In the genomic region with DNA sequence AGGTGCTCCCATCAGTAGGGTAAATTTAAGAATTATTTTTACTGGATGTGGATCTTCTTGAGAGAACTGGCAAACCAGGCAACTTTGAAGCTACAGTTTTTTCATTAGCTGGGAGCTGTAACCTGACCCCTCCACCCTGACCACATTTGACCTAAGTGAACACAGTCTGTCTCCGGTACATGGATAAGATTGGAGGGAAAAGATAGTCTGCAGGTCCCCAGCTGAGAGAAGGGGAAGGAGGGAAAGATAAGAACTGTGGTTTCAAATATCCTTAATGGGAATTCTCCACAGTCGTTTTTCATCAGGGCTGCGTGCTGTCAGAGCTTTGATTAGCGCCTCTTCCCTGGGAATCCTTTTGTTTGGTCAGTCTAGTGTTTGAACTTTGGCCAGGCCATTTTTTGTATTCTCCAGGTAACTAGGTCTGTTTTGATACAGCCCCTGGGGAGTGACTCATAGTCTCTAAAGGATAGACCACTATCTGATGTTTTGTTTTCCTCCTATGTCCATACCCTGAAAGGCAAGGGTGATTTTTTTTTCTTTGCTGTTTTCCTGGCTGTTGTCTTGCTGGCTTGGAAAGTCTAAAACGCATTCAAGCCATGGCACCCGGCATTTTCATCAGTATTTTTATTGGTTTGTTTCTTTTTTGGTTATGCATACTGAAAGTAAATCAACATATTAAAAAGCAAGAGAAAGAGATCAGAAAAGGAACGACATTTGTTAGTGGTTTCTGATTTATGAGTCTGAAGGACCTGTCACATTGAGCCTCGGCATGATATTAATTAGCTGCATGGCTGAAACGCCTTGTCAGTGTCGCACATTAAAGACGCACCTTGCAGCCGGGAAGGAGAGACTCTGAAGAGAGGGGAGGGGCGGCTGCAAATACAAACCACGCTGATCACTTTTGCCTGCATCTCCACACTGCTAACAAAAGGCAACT, we compare ENCODE assay signal across 1 cellular context.
A peak's percentile ranks its signal among the peaks of the same experiment; 100 is the strongest.
TF ChIP-seq lines count a peak whose summit lies in the region.

No MANE protein-coding gene starts in this region.

TF ChIP-seq in GM12878, 131 proteins besides CTCF, POLR2A, EP300 and RAD21 (continued from another document):
- TF ChIP-seq, protein P1, sequence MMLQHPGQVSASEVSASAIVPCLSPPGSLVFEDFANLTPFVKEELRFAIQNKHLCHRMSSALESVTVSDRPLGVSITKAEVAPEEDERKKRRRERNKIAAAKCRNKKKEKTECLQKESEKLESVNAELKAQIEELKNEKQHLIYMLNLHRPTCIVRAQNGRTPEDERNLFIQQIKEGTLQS (IDR thresholded peaks at IDR 0.05; ENCODE audit: borderline replicate concordance, extremely low read depth, low read depth, low read length), result no peak
- TF ChIP-seq CEBPZ (IDR thresholded peaks at IDR 0.05; ENCODE audit: low read depth, low read length) (no peak), SP1 (IDR thresholded peaks at IDR 0.05; ENCODE audit: low read depth, low read length) (no peak), RBBP5 (conservative IDR thresholded peaks at IDR 0.05) (no peak), BCL11A (IDR thresholded peaks at IDR 0.05; ENCODE audit: low read depth, low read length) (peak; percentile 16; the same call in 1 of the 2 replicates), STAT1 (conservative IDR thresholded peaks at IDR 0.05) (no peak), MEF2B (IDR thresholded peaks at IDR 0.05; ENCODE audit: partially characterized antibody, poor library complexity, severe bottlenecking) (peak; percentile 72), TCF12 (IDR thresholded peaks at IDR 0.05; ENCODE audit: low read depth, low read length) (no peak), SMC3 (IDR thresholded peaks at IDR 0.05; ENCODE audit: borderline replicate concordance, low read length) (no peak), TBL1XR1 (IDR thresholded peaks at IDR 0.05; ENCODE audit: low read depth, low read length) (no peak), POLR2AphosphoS5 (IDR thresholded peaks at IDR 0.05; ENCODE audit: low read length) (no peak), IKZF1 (conservative IDR thresholded peaks at IDR 0.05) (peak; percentile 50), ZNF217 (IDR thresholded peaks at IDR 0.05) (no peak), CBX5 (IDR thresholded peaks at IDR 0.05; ENCODE audit: low read depth) (no peak), CHD4 (IDR thresholded peaks at IDR 0.05) (no peak), POLR2AphosphoS2 (IDR thresholded peaks at IDR 0.05; ENCODE audit: low read depth, low read length) (no peak), CHD1 (IDR thresholded peaks at IDR 0.05; ENCODE audit: low read depth, low read length) (no peak), NRF1 (conservative IDR thresholded peaks at IDR 0.05; ENCODE audit: low read depth, low read length) (no peak), MTA2 (IDR thresholded peaks at IDR 0.05; ENCODE audit: low read depth) (peak; percentile 41; the same call in 1 of the 2 replicates), NR2C1 (IDR thresholded peaks at IDR 0.05) (no peak), IKZF2 (IDR thresholded peaks at IDR 0.05) (peak in 1 of 2 experiments; percentile 23; a peak in 1 of 4 replicates), ZBED1 (IDR thresholded peaks at IDR 0.05; ENCODE audit: borderline replicate concordance) (no peak), ZNF274 (IDR thresholded peaks at IDR 0.05; ENCODE audit: insufficient read depth, insufficient read length) (no peak), EGR1 (IDR thresholded peaks at IDR 0.05; ENCODE audit: borderline replicate concordance in 1 of 2, low read depth in 2 of 2, low read length in 2 of 2) (no peak), SPI1 (IDR thresholded peaks at IDR 0.05; ENCODE audit: borderline replicate concordance, insufficient read depth, low read depth, low read length) (no peak), STAT3 (IDR thresholded peaks at IDR 0.05; ENCODE audit: low read depth, low read length) (no peak), JUND (IDR thresholded peaks at IDR 0.05; ENCODE audit: low read depth, low read length) (no peak), SREBF1 (IDR thresholded peaks at IDR 0.05; ENCODE audit: low read length) (no peak), SREBF2 (IDR thresholded peaks at IDR 0.05; ENCODE audit: low read length) (no peak), SUPT20H (IDR thresholded peaks at IDR 0.05; ENCODE audit: borderline replicate concordance, control insufficient read depth, low read depth, low read length) (no peak), ZNF207 (IDR thresholded peaks at IDR 0.05; ENCODE audit: borderline replicate concordance) (no peak)
- TF ChIP-seq, protein P2, sequence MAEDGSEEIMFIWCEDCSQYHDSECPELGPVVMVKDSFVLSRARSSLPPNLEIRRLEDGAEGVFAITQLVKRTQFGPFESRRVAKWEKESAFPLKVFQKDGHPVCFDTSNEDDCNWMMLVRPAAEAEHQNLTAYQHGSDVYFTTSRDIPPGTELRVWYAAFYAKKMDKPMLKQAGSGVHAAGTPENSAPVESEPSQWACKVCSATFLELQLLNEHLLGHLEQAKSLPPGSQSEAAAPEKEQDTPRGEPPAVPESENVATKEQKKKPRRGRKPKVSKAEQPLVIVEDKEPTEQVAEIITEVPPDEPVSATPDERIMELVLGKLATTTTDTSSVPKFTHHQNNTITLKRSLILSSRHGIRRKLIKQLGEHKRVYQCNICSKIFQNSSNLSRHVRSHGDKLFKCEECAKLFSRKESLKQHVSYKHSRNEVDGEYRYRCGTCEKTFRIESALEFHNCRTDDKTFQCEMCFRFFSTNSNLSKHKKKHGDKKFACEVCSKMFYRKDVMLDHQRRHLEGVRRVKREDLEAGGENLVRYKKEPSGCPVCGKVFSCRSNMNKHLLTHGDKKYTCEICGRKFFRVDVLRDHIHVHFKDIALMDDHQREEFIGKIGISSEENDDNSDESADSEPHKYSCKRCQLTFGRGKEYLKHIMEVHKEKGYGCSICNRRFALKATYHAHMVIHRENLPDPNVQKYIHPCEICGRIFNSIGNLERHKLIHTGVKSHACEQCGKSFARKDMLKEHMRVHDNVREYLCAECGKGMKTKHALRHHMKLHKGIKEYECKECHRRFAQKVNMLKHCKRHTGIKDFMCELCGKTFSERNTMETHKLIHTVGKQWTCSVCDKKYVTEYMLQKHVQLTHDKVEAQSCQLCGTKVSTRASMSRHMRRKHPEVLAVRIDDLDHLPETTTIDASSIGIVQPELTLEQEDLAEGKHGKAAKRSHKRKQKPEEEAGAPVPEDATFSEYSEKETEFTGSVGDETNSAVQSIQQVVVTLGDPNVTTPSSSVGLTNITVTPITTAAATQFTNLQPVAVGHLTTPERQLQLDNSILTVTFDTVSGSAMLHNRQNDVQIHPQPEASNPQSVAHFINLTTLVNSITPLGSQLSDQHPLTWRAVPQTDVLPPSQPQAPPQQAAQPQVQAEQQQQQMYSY (CRISPR knock-in tag; IDR thresholded peaks at IDR 0.05), result no peak
- TF ChIP-seq, protein P3, sequence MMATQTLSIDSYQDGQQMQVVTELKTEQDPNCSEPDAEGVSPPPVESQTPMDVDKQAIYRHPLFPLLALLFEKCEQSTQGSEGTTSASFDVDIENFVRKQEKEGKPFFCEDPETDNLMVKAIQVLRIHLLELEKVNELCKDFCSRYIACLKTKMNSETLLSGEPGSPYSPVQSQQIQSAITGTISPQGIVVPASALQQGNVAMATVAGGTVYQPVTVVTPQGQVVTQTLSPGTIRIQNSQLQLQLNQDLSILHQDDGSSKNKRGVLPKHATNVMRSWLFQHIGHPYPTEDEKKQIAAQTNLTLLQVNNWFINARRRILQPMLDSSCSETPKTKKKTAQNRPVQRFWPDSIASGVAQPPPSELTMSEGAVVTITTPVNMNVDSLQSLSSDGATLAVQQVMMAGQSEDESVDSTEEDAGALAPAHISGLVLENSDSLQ (IDR thresholded peaks at IDR 0.05), result peak; percentile 72
- TF ChIP-seq, protein P4, sequence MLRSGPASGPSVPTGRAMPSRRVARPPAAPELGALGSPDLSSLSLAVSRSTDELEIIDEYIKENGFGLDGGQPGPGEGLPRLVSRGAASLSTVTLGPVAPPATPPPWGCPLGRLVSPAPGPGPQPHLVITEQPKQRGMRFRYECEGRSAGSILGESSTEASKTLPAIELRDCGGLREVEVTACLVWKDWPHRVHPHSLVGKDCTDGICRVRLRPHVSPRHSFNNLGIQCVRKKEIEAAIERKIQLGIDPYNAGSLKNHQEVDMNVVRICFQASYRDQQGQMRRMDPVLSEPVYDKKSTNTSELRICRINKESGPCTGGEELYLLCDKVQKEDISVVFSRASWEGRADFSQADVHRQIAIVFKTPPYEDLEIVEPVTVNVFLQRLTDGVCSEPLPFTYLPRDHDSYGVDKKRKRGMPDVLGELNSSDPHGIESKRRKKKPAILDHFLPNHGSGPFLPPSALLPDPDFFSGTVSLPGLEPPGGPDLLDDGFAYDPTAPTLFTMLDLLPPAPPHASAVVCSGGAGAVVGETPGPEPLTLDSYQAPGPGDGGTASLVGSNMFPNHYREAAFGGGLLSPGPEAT (IDR thresholded peaks at IDR 0.05; ENCODE audit: low read depth), result no peak
- TF ChIP-seq, protein P5, sequence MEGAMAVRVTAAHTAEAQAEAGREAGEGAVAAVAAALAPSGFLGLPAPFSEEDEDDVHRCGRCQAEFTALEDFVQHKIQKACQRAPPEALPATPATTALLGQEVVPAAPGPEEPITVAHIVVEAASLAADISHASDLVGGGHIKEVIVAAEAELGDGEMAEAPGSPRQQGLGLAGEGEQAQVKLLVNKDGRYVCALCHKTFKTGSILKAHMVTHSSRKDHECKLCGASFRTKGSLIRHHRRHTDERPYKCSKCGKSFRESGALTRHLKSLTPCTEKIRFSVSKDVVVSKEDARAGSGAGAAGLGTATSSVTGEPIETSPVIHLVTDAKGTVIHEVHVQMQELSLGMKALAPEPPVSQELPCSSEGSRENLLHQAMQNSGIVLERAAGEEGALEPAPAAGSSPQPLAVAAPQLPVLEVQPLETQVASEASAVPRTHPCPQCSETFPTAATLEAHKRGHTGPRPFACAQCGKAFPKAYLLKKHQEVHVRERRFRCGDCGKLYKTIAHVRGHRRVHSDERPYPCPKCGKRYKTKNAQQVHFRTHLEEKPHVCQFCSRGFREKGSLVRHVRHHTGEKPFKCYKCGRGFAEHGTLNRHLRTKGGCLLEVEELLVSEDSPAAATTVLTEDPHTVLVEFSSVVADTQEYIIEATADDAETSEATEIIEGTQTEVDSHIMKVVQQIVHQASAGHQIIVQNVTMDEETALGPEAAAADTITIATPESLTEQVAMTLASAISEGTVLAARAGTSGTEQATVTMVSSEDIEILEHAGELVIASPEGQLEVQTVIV (IDR thresholded peaks at IDR 0.05; ENCODE audit: borderline replicate concordance, partially characterized antibody), result no peak
